Comparison of ENCODE assay signal across 10 cellular contexts in the genomic region with DNA sequence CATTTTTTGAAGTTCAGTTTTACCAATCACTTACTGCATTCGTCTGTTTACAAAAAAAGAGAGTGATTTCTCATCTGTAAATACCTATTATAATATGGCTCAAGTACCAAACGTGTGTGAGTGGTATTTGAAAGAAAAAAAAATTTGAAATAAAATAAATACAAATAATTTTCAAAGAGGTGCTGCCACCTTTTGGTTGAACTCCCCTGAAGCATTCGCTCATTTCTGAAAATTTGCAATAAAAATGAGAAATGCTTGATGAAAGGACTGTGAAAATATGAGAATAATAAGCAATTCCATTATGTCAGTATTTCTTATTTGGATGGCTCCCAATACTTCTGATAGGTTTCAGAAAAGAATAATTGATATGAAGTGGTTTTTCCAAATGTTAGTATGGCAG.
DNase-seq lines count a peak whose midpoint lies in the region; ATAC-seq and TF ChIP-seq lines count a peak whose summit lies in the region.
"Had no signal": no experiment of that assay in that cellular context is flagged by ENCODE, and none has a peak within 500 bp of the region (broad histone marks: within the 10 kb centered on the region; RNA-seq: fewer than 3 reads in every experiment).

No MANE protein-coding gene starts in this region.

- H3K27me3 Mint-ChIP-seq in nephron progenitor cell (ENCODE audit: low read depth, poor library complexity) = peaks cover 4% of the 10 kb centered on the region
- no peaks in the 10 kb centered on the region for H3K27me3 Mint-ChIP-seq in activated T-cell treated with anti-CD3 and anti-CD28 coated beads, Interleukin-2, amount 50 U/mL, for 72 hours (ENCODE audit: low read depth)

- peak; percentile 17; the same call in 1 of the 2 replicates for TF ChIP-seq CTCF in MM.1S (IDR thresholded peaks at IDR 0.05; ENCODE audit: low read length)
- TF ChIP-seq CTCF in brain microvascular endothelial cell (IDR thresholded peaks at IDR 0.05; ENCODE audit: low read depth, low read length, missing control alignments) = peak; percentile 47
- peak; percentile 25 for TF ChIP-seq CTCF in nephron progenitor cell (IDR thresholded peaks at IDR 0.05)
- no peak for TF ChIP-seq CTCF in ovary (IDR thresholded peaks at IDR 0.05)

- H2AFZ ChIP-seq in MM.1S (ENCODE audit: low read length) = no peak overlapping the region

- H3K4me1 ChIP-seq in MM.1S (ENCODE audit: low read length) = no peaks in the 10 kb centered on the region
- no peaks in the 10 kb centered on the region for H3K4me1 ChIP-seq in ovary (ENCODE audit: insufficient read depth)
- H3K4me1 ChIP-seq: upper lobe of left lung had no signal

- H3K4me3 Mint-ChIP-seq in nephron progenitor cell = no peak overlapping the region
- H3K4me3 Mint-ChIP-seq in activated T-cell treated with anti-CD3 and anti-CD28 coated beads, Interleukin-2, amount 50 U/mL, for 72 hours = no peak overlapping the region

- no peak overlapping the region for H3K27ac ChIP-seq in MM.1S (ENCODE audit: low read length)
- H3K27ac ChIP-seq in brain microvascular endothelial cell = no peak overlapping the region
- no peak overlapping the region for H3K27ac ChIP-seq in ovary
- H3K27ac ChIP-seq: upper lobe of left lung had no signal

- H3K36me3 Mint-ChIP-seq in nephron progenitor cell (ENCODE audit: low read depth) = no peaks in the 10 kb centered on the region
- no peaks in the 10 kb centered on the region for H3K36me3 Mint-ChIP-seq in activated T-cell treated with anti-CD3 and anti-CD28 coated beads, Interleukin-2, amount 50 U/mL, for 72 hours (ENCODE audit: insufficient read depth in 2 of 2)

- H3K4me1 Mint-ChIP-seq in nephron progenitor cell = no peaks in the 10 kb centered on the region
- H3K4me1 Mint-ChIP-seq in activated T-cell treated with anti-CD3 and anti-CD28 coated beads, Interleukin-2, amount 50 U/mL, for 72 hours (ENCODE audit: low read depth) = no peaks in the 10 kb centered on the region

- no peak overlapping the region for H3K27ac Mint-ChIP-seq in nephron progenitor cell
- H3K27ac Mint-ChIP-seq in activated T-cell treated with anti-CD3 and anti-CD28 coated beads, Interleukin-2, amount 50 U/mL, for 72 hours = no peak overlapping the region

- WGBS in ovary, 3 donors = 10 to 20% (median 14%) methylated on average over 3 of the region's 3 CpGs

- H3K79me2 ChIP-seq in MM.1S (ENCODE audit: low read length) = no peaks in the 10 kb centered on the region

- ATAC-seq in activated T-cell treated with anti-CD3 and anti-CD28 coated beads, Interleukin-2, amount 50 U/mL, for 72 hours (replicated peaks in 1 of 2) = no peak

- H4K20me1 ChIP-seq in MM.1S (ENCODE audit: insufficient read depth, low read length) = no peaks in the 10 kb centered on the region

- DNase-seq in DMS53 (lab: John Stamatoyannopoulos, UW) (peak; percentile 57), DMS53 treated with DMSO at 0.1 percent for 48 hours (lab: John Stamatoyannopoulos, UW; ENCODE audit: unreplicated experiment) (no peak), MM.1S (no peak), brain microvascular endothelial cell (no peak), nephron progenitor cell (no peak), NCI-H1105 (lab: John Stamatoyannopoulos, UW) (no peak), ovary (no peak)
- no peak for DNase-seq in activated T-cell treated with anti-CD3 and anti-CD28 coated beads, Interleukin-2, amount 50 U/mL, for 72 hours
- DNase-seq: MG63, upper lobe of left lung had no signal

- H3K27me3 ChIP-seq in MM.1S (replicated peaks; ENCODE audit: insufficient read depth, low read length) = no peaks in the 10 kb centered on the region
- H3K27me3 ChIP-seq in brain microvascular endothelial cell (replicated peaks) = no peaks in the 10 kb centered on the region
- H3K27me3 ChIP-seq in ovary = no peaks in the 10 kb centered on the region
- H3K27me3 ChIP-seq: MG63, upper lobe of left lung had no signal

- no peaks in the 10 kb centered on the region for H3K9me3 ChIP-seq in MM.1S (replicated peaks; ENCODE audit: insufficient read depth, low read length)
- H3K9me3 ChIP-seq in ovary = no peaks in the 10 kb centered on the region
- H3K9me3 ChIP-seq: MG63, upper lobe of left lung had no signal

- in situ Hi-C loops in brain microvascular endothelial cell (cut with HindIII; ENCODE audit: low pct_ligation_motif_present, low sequenced_read_pairs) = no loop called here

- H3K4me3 ChIP-seq in MM.1S (ENCODE audit: low read length) = no peak overlapping the region
- no peak overlapping the region for H3K4me3 ChIP-seq in brain microvascular endothelial cell (ENCODE audit: low read depth, low read length)
- no peak overlapping the region for H3K4me3 ChIP-seq in ovary
- H3K4me3 ChIP-seq: MG63, upper lobe of left lung had no signal

- intact Hi-C loops in ovary (cut with DNase I) = loop anchor here in 3 of 4 donors (10.0 kb wide), 1 partner anchor 230 kb away; no protein-coding TSS in a partner anchor

- H3K4me2 ChIP-seq in MM.1S (ENCODE audit: low read depth, low read length) = no peak overlapping the region

- H3K9ac ChIP-seq in MM.1S (ENCODE audit: low read length) = no peak overlapping the region

- TF ChIP-seq EP300 in ovary (IDR thresholded peaks at IDR 0.05) = no peak

- H3F3A ChIP-seq in MM.1S (ENCODE audit: insufficient read depth, low read length) = no peaks in the 10 kb centered on the region

- no peaks in the 10 kb centered on the region for H3K9me2 ChIP-seq in MM.1S (replicated peaks; ENCODE audit: insufficient read depth, low read length)

- no peaks in the 10 kb centered on the region for H3K9me3 Mint-ChIP-seq in nephron progenitor cell
- H3K9me3 Mint-ChIP-seq in activated T-cell treated with anti-CD3 and anti-CD28 coated beads, Interleukin-2, amount 50 U/mL, for 72 hours = no peaks in the 10 kb centered on the region

- TF ChIP-seq POLR2A in ovary (IDR thresholded peaks at IDR 0.05) = no peak

- H3K36me3 ChIP-seq in MM.1S (replicated peaks; ENCODE audit: insufficient read depth, low read length) (no peaks in the 10 kb centered on the region), brain microvascular endothelial cell (replicated peaks) (no peaks in the 10 kb centered on the region), ovary (no peaks in the 10 kb centered on the region)
- H3K36me3 ChIP-seq: MG63, upper lobe of left lung had no signal

Comparison
In these comparisons a context has a peak if more than half of its experiments do, and no peak if none do; other contexts are left out.
1. CTCF ChIP-seq: peak in MM.1S (single experiment), brain microvascular endothelial cell (single experiment) and nephron progenitor cell (single experiment); none in ovary (0 of 3).